In the genomic region with DNA sequence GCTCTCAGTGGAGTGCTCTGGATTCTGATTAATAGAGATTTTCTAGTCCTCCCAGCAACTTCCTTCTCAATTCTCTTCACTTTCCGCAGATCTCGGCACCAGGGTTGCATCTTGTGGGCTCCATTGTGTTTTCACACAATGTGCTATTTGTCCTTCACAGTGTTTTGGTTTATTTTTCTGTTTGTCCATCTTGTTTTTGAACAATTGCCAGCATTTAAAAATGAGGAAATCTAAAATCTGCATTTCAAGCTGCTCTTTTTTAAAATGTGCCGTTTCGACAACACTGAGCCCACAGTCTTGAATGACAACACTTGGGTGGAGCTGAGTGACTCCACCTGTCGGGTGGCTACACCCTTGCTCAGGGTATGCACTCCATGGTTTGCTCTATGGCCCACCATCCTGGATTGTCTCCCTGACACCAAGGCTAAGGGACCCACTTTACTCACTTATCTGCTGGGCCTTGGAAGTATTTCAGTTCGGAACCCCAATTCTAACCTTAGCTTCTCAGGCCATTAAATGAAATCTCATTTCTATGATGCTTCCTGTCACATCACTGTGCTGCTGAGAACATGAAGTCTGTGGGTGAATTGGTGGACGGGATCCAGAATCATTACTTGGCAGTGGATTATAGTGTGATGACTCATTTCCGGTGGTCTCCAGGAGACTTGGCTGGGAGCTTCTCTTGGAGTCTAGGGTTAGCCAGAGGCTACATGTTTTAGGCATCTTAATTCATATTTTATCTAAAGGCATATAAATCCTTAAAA, we compare ENCODE assay signal across 10 cellular contexts.
DNase-seq lines count a peak whose midpoint lies in the region; ATAC-seq and TF ChIP-seq lines count a peak whose summit lies in the region.
"Had no signal": no experiment of that assay in that cellular context is flagged by ENCODE, and none has a peak within 500 bp of the region (broad histone marks: within the 10 kb centered on the region; RNA-seq: fewer than 3 reads in every experiment).

No MANE protein-coding gene starts in this region.

- no peak for ATAC-seq in GM21360 (IDR thresholded peaks at IDR 0.05; ENCODE audit: unreplicated experiment)
- no peak for ATAC-seq in GM19328 (IDR thresholded peaks at IDR 0.05; ENCODE audit: unreplicated experiment)

- no peaks in the 10 kb centered on the region for H3K9me3 Mint-ChIP-seq in nephron

- DNase-seq in GM03348 (ENCODE audit: low spot score) (peak; percentile 11), NCI-H446 treated with DMSO at 0.1 percent for 48 hours (lab: John Stamatoyannopoulos, UW) (peak; percentile 53), dedifferentiated amniotic fluid mesenchymal stem cell (ENCODE audit: extremely low spot score) (peak; percentile 19), COLO668 (lab: John Stamatoyannopoulos, UW; ENCODE audit: unreplicated experiment) (no peak), NCI-H2227 treated with DMSO at 0.1 percent for 48 hours (lab: John Stamatoyannopoulos, UW) (no peak)
- DNase-seq: T-helper 2 cell had no signal

- no peaks in the 10 kb centered on the region for H3K27me3 Mint-ChIP-seq in nephron (ENCODE audit: low read depth)

- peaks cover 21% of the 10 kb centered on the region for H3K4me1 Mint-ChIP-seq in nephron

- TF ChIP-seq CTCF in nephron (IDR thresholded peaks at IDR 0.05; ENCODE audit: unreplicated experiment in 3 of 3) = no peak

- H3K27ac Mint-ChIP-seq in nephron = peak overlapping the region; percentile 66 to 89 (median 85)
- H3K27ac Mint-ChIP-seq: activated naive CD8-positive, alpha-beta T cell had no signal

- H3K36me3 Mint-ChIP-seq in nephron (ENCODE audit: low read depth) = no peaks in the 10 kb centered on the region

- no peak overlapping the region for H3K4me3 Mint-ChIP-seq in nephron
- H3K4me3 Mint-ChIP-seq: activated naive CD8-positive, alpha-beta T cell had no signal

Comparison
In these comparisons a context has a peak if more than half of its experiments do, and no peak if none do; other contexts are left out.
1. DNase-seq: peak in GM03348 (single experiment), NCI-H446 treated with DMSO at 0.1 percent for 48 hours (single experiment) and dedifferentiated amniotic fluid mesenchymal stem cell (single experiment); none in COLO668 (single experiment) and NCI-H2227 treated with DMSO at 0.1 percent for 48 hours (single experiment).